Comparison of ENCODE assay signal across 1 cellular context in the genomic region with DNA sequence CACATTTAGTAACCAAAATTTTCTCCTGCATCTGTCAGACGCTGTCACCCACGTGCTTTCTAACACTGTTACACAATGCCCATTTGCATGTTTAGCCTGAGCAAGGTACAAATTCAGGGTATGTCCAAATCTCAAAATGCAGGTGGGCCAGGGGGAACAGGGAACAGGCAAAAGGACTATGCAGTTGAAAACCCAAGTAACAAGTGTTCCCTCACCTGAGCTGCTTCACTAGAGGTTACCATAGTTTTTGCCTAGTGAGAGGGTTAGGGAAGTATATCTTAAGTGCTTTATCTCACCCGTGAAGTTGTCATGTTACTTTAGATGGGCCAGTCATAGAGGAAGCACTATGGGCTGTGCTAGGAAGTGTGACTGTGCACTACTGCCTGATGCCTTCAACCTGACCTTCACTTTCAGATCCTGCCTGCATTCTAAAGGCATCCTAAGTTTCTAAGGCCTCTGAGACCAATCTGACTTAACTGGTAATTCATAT.
TF ChIP-seq lines count a peak whose summit lies in the region.

No MANE protein-coding gene starts in this region.

TF ChIP-seq in K562, 482 proteins besides CTCF, POLR2A, EP300 and RAD21 (continues in another document):
- TF ChIP-seq MAFK (IDR thresholded peaks at IDR 0.05; ENCODE audit: low read length) (peak; percentile 62), RAD51 (IDR thresholded peaks at IDR 0.05; ENCODE audit: borderline replicate concordance, low read depth) (0 out of 2 replicates have a peak, but pooled peaks have one; percentile 14), FOXO4 (CRISPR knock-in tag; IDR thresholded peaks at IDR 0.05) (no peak), TRIM24 (IDR thresholded peaks at IDR 0.05) (peak in 1 of 2 experiments; percentile 47; a peak in 1 of 4 replicates), CREB3 (tag; conservative IDR thresholded peaks at IDR 0.05; ENCODE audit: low read depth) (0 out of 2 replicates have a peak, but pooled peaks have one; percentile 60), ELF4 (CRISPR knock-in tag; IDR thresholded peaks at IDR 0.05) (0 out of 2 replicates have a peak, but pooled peaks have one; percentile 10), MGA (IDR thresholded peaks at IDR 0.05) (peak; percentile 90), GABPA (tag; conservative IDR thresholded peaks at IDR 0.05; ENCODE audit: low read depth) (0 out of 2 replicates have a peak, but pooled peaks have one; percentile 31), ETV6 (IDR thresholded peaks at IDR 0.05; ENCODE audit: borderline replicate concordance in 1 of 2, low read depth in 2 of 2, low read length in 1 of 2) (no peak), ETV6 (CRISPR knock-in tag; IDR thresholded peaks at IDR 0.05; ENCODE audit: borderline replicate concordance) (no peak), SP2 (IDR thresholded peaks at IDR 0.05; ENCODE audit: extremely low read depth, low read depth, low read length, poor library complexity, severe bottlenecking) (no peak), HMBOX1 (IDR thresholded peaks at IDR 0.05) (peak; percentile 94), THAP12 (CRISPR knock-in tag; IDR thresholded peaks at IDR 0.05) (no peak), PHF20 (IDR thresholded peaks at IDR 0.05; ENCODE audit: partially characterized antibody) (peak; percentile 25), MEIS2 (IDR thresholded peaks at IDR 0.05; ENCODE audit: partially characterized antibody) (peak; percentile 48), CHD1 (IDR thresholded peaks at IDR 0.05; ENCODE audit: low read length) (no peak), BCOR (IDR thresholded peaks at IDR 0.05) (no peak), XRCC4 (IDR thresholded peaks at IDR 0.05; ENCODE audit: extremely low read depth, insufficient read depth, insufficient read length) (no peak), LCOR (CRISPR knock-in tag; IDR thresholded peaks at IDR 0.05) (no peak; the same call in 1 of the 2 replicates), PML (IDR thresholded peaks at IDR 0.05; ENCODE audit: low read length) (no peak), CBX3 (IDR thresholded peaks at IDR 0.05; ENCODE audit: borderline replicate concordance in 1 of 2, low read length in 2 of 2) (peak in 1 of 2 experiments; percentile 48; a peak in 1 of 3 replicates), TBP (optimal IDR thresholded peaks at IDR 0.05; ENCODE audit: low read depth, low read length) (peak; percentile 39), SMARCE1 (IDR thresholded peaks at IDR 0.05) (0 out of 2 replicates have a peak, but pooled peaks have one; percentile 30), GTF2A2 (tag; IDR thresholded peaks at IDR 0.05) (no peak), MTA3 (IDR thresholded peaks at IDR 0.05; ENCODE audit: borderline replicate concordance) (0 out of 2 replicates have a peak, but pooled peaks have one; percentile 32), ETV1 (tag; conservative IDR thresholded peaks at IDR 0.05; ENCODE audit: low read depth) (peak; percentile 32; the same call in 1 of the 2 replicates), KLF10 (CRISPR knock-in tag; IDR thresholded peaks at IDR 0.05) (no peak), ESRRA (IDR thresholded peaks at IDR 0.05; ENCODE audit: borderline replicate concordance, low read depth) (peak; percentile 58; the same call in 1 of the 2 replicates)
- TF ChIP-seq, protein P1, sequence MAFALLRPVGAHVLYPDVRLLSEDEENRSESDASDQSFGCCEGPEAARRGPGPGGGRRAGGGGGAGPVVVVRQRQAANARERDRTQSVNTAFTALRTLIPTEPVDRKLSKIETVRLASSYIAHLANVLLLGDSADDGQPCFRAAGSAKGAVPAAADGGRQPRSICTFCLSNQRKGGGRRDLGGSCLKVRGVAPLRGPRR (CRISPR knock-in tag; IDR thresholded peaks at IDR 0.05): peak; percentile 24; the same call in 1 of the 2 replicates
- TF ChIP-seq, protein P2, sequence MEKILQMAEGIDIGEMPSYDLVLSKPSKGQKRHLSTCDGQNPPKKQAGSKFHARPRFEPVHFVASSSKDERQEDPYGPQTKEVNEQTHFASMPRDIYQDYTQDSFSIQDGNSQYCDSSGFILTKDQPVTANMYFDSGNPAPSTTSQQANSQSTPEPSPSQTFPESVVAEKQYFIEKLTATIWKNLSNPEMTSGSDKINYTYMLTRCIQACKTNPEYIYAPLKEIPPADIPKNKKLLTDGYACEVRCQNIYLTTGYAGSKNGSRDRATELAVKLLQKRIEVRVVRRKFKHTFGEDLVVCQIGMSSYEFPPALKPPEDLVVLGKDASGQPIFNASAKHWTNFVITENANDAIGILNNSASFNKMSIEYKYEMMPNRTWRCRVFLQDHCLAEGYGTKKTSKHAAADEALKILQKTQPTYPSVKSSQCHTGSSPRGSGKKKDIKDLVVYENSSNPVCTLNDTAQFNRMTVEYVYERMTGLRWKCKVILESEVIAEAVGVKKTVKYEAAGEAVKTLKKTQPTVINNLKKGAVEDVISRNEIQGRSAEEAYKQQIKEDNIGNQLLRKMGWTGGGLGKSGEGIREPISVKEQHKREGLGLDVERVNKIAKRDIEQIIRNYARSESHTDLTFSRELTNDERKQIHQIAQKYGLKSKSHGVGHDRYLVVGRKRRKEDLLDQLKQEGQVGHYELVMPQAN (IDR thresholded peaks at IDR 0.05; ENCODE audit: borderline replicate concordance): peak; percentile 61; the same call in 1 of the 2 replicates
- TF ChIP-seq, protein P3, sequence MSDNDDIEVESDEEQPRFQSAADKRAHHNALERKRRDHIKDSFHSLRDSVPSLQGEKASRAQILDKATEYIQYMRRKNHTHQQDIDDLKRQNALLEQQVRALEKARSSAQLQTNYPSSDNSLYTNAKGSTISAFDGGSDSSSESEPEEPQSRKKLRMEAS (CRISPR knock-in tag; IDR thresholded peaks at IDR 0.05): peak; percentile 56; the same call in 1 of the 2 replicates
- TF ChIP-seq, protein P4, sequence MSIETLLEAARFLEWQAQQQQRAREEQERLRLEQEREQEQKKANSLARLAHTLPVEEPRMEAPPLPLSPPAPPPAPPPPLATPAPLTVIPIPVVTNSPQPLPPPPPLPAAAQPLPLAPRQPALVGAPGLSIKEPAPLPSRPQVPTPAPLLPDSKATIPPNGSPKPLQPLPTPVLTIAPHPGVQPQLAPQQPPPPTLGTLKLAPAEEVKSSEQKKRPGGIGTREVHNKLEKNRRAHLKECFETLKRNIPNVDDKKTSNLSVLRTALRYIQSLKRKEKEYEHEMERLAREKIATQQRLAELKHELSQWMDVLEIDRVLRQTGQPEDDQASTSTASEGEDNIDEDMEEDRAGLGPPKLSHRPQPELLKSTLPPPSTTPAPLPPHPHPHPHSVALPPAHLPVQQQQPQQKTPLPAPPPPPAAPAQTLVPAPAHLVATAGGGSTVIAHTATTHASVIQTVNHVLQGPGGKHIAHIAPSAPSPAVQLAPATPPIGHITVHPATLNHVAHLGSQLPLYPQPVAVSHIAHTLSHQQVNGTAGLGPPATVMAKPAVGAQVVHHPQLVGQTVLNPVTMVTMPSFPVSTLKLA (conservative IDR thresholded peaks at IDR 0.05): peak; percentile 76 to 89
